ENCODE assay signal across 17 cellular contexts in the genomic region with DNA sequence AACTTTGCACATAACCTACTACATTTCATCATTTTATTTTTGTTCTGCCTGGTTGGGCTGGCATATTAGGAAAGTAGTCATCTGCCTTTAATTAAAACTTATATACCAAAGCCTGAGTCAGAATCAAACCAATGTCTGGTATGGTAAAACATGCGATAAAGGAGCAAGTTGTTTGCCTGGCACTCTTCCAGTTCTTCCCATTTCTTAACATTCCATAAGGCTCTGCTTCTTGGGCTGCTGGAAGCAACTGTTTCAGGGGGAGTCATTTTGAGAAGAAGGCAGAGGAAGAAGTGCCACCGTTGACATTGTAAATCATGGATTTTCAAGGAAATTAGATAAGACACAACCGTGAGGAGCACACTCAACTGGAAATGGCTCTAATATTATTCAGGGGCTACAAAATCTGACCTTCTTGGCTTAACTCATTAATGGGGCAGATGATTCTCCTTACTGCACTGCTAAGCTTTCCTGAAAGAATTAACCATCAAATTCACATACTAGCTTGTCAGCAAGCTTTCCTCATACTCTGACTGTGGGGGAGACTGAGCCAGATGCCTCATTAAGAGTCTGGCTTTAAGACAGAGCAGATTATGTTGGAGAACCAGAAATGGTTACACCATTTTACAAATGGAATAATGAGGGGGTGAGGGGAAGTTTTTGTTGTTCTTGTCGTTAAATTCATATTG.
A peak's percentile ranks its signal among the peaks of the same experiment; 100 is the strongest.
DNase-seq lines count a peak whose midpoint lies in the region; ATAC-seq and TF ChIP-seq lines count a peak whose summit lies in the region.
"Had no signal": no experiment of that assay in that cellular context is flagged by ENCODE, and none has a peak within 500 bp of the region (broad histone marks: within the 10 kb centered on the region; RNA-seq: fewer than 3 reads in every experiment).

No MANE protein-coding gene starts in this region.

- no peaks in the 10 kb centered on the region for H3K79me2 ChIP-seq in GM23248 (ENCODE audit: insufficient read depth)

- H3K27ac ChIP-seq in GM23248, result peak overlapping the region; percentile 72

- no peak for ATAC-seq in HG03460 (IDR thresholded peaks at IDR 0.05; ENCODE audit: unreplicated experiment)
- ATAC-seq: left colon had no signal

- H3K27me3 ChIP-seq in GM23248 (replicated peaks; ENCODE audit: insufficient read depth), result no peaks in the 10 kb centered on the region

- H3K36me3 ChIP-seq in GM23248 (ENCODE audit: low read depth), result no peaks in the 10 kb centered on the region

- H3K9me3 ChIP-seq in GM23248 (ENCODE audit: low read depth), result no peaks in the 10 kb centered on the region

- no peak for TF ChIP-seq CTCF in astrocyte of the cerebellum (IDR thresholded peaks at IDR 0.05; ENCODE audit: low read depth, low read length, missing control alignments)

- no peak overlapping the region for H3K9ac ChIP-seq in GM23248

- peaks cover 16% of the 10 kb centered on the region for H3F3A ChIP-seq in GM23248 (ENCODE audit: insufficient read depth)

- H2AFZ ChIP-seq in GM23248, result no peak overlapping the region

- peak overlapping the region; percentile 51 for H3K4me2 ChIP-seq in GM23248 (ENCODE audit: unreplicated experiment)

- peak overlapping the region; percentile 35 for H3K4me3 ChIP-seq in GM23248
- H3K4me3 ChIP-seq in astrocyte of the cerebellum (ENCODE audit: low read depth, low read length), result no peak overlapping the region

- in situ Hi-C loops in GM23248 (cut with MboI), result no loop called here
- in situ Hi-C loops in astrocyte of the cerebellum (cut with HindIII; ENCODE audit: low sequenced_read_pairs), result no loop called here

- H3K4me1 ChIP-seq in GM23248 (ENCODE audit: insufficient read depth), result peaks cover 21% of the 10 kb centered on the region

- no peaks in the 10 kb centered on the region for H4K20me1 ChIP-seq in GM23248 (ENCODE audit: insufficient read depth)

- H3K9me2 ChIP-seq in GM23248 (ENCODE audit: insufficient read depth), result no peaks in the 10 kb centered on the region

- WGBS in GM23248 (ENCODE audit: low coverage in 1 of 2, low lambda C conversion rate in 2 of 2, missing lambda C conversion rate in 2 of 2), 2 experiments, result 1% methylated on average over 4 of the region's 4 CpGs

- DNase-seq in GM23248 (peak; percentile 94), astrocyte of the cerebellum (ENCODE audit: low read depth) (peak; percentile 89), glomerular visceral epithelial cell (ENCODE audit: extremely low spot score) (peak; percentile 26), stromal cell of bone marrow (ENCODE audit: low read depth) (peak; percentile 75), NCI-H345 treated with DMSO at 0.1 percent for 48 hours (lab: John Stamatoyannopoulos, UW; ENCODE audit: unreplicated experiment) (no peak), NCI-H510A treated with DMSO at 0.1 percent for 48 hours (lab: John Stamatoyannopoulos, UW) (no peak)
- DNase-seq: activated effector memory CD4-positive, alpha-beta T cell treated with Interleukin-2 at 50 U/mL for 16 hours; aorta; CD4-positive, alpha-beta memory T cell; DND-41; hypothalamus; left colon; MV-4-11; NCI-H2081; stimulated activated CD4-positive, alpha-beta T cell treated with anti-CD3 and anti-CD28 coated beads, Interleukin-15, amount 100 ng/mL, for 24 hours; substantia nigra had no signal

Comparison
In these comparisons a context has a peak if more than half of its experiments do, and no peak if none do; other contexts are left out.
1. DNase-seq: peak in GM23248 (single experiment), astrocyte of the cerebellum (single experiment), glomerular visceral epithelial cell (single experiment) and stromal cell of bone marrow (single experiment); none in NCI-H345 treated with DMSO at 0.1 percent for 48 hours (single experiment) and NCI-H510A treated with DMSO at 0.1 percent for 48 hours (single experiment).